ENCODE assay signal across 10 cellular contexts in genomic region chr11:27213232-27213660, GRCh38.
DNase-seq lines count a peak whose midpoint lies in the region; ATAC-seq, FAIRE-seq and TF ChIP-seq lines count a peak whose summit lies in the region.
"Had no signal": no experiment of that assay in that cellular context is flagged by ENCODE, and none has a peak within 500 bp of the region (broad histone marks: within the 10 kb centered on the region; RNA-seq: fewer than 3 reads in every experiment).

No MANE protein-coding gene starts in this region.

- ATAC-seq in HCT116 (no peak), RWPE2 (ENCODE audit: low read depth) (peak; percentile 69)

- H3K4me2 ChIP-seq in HCT116 (ENCODE audit: low read length) (peak overlapping the region; percentile 31), smooth muscle cell (peak overlapping the region; percentile 71)

- H3K79me2 ChIP-seq in HCT116 (ENCODE audit: insufficient read depth, low read length) (no peaks in the 10 kb centered on the region), smooth muscle cell (ENCODE audit: low read depth) (peaks cover 9% of the 10 kb centered on the region)

- POLR2A ChIA-PET in HCT116 (lab: Charles Lee) = no interaction called here

- no peaks in the 10 kb centered on the region for H3K9me2 ChIP-seq in HCT116 (ENCODE audit: insufficient read depth)

- no peak overlapping the region for H3K27ac ChIP-seq in HCT116 (ENCODE audit: low read depth, low read length)
- peak overlapping the region; percentile 65 for H3K27ac ChIP-seq in RWPE2 (ENCODE audit: poor library complexity, severe bottlenecking)
- peak overlapping the region; percentile 98 for H3K27ac ChIP-seq in smooth muscle cell (ENCODE audit: low read depth)
- no peak overlapping the region for H3K27ac ChIP-seq in small intestine (ENCODE audit: low read depth in 1 of 2, low read length in 1 of 2)
- no peak overlapping the region for H3K27ac ChIP-seq in substantia nigra (ENCODE audit: low read depth, low read length, poor library complexity, severe bottlenecking)

- BruUV-seq in HCT116 (replicated peaks; lab: Mats Ljungman, UMichigan) = no TSS peak

- H3K4me3 ChIP-seq in HCT116 (replicated peaks in 1 of 2; ENCODE audit: low read depth in 1 of 2, low read length in 2 of 2) = no peak overlapping the region
- H3K4me3 ChIP-seq in RWPE2 (ENCODE audit: severe bottlenecking) = no peak overlapping the region
- H3K4me3 ChIP-seq in smooth muscle cell = no peak overlapping the region
- H3K4me3 ChIP-seq in small intestine (ENCODE audit: low read depth in 1 of 2, low read length in 2 of 2) = no peak overlapping the region
- no peak overlapping the region for H3K4me3 ChIP-seq in H7 (ENCODE audit: insufficient read depth, low read depth, low read length)

- intact Hi-C loops in HCT116 (cut with micrococcal nuclease) = no loop called here

- H2AFZ ChIP-seq in HCT116 (ENCODE audit: low read depth, low read length, poor library complexity, severe bottlenecking) (peak overlapping the region; percentile 77), smooth muscle cell (ENCODE audit: low read depth) (no peak overlapping the region)

- 4% methylated on average over 4 of the region's 4 CpGs for WGBS in smooth muscle cell (ENCODE audit: low lambda C conversion rate)
- 26 to 38% (median 31%) methylated on average over 4 of the region's 4 CpGs for WGBS in small intestine, 3 donors

- H3K27me3 ChIP-seq in HCT116 (ENCODE audit: insufficient read depth, low read length) = no peaks in the 10 kb centered on the region
- H3K27me3 ChIP-seq in RWPE2 (ENCODE audit: insufficient read depth, poor library complexity, severe bottlenecking) = no peaks in the 10 kb centered on the region
- H3K27me3 ChIP-seq in smooth muscle cell (ENCODE audit: low read depth) = no peaks in the 10 kb centered on the region
- peaks cover 0 to 2% of the 10 kb centered on the region in 2 donors for H3K27me3 ChIP-seq in small intestine (ENCODE audit: control insufficient read depth in 2 of 2, insufficient read depth in 2 of 2, low read length in 2 of 2)
- no peaks in the 10 kb centered on the region for H3K27me3 ChIP-seq in H7 (ENCODE audit: control insufficient read depth, insufficient read depth, low read length)

- peaks cover 31% of the 10 kb centered on the region for H3F3A ChIP-seq in smooth muscle cell (ENCODE audit: low read depth)

- RAD21 ChIA-PET in HCT116 (lab: Charles Lee; ENCODE audit: low non-redundant PET in 1 of 2, low total read pairs in 2 of 2, uncharacterized antibody in 2 of 2, unreplicated experiment in 2 of 2) = no interaction called here

- H3K4me1 ChIP-seq in HCT116 (ENCODE audit: control insufficient read depth in 1 of 2, insufficient read depth in 2 of 2, low read length in 2 of 2) (peaks cover 10 to 17% of the 10 kb centered on the region in 2 experiments), RWPE2 (ENCODE audit: insufficient read depth, poor library complexity, severe bottlenecking) (peaks cover 28% of the 10 kb centered on the region), smooth muscle cell (ENCODE audit: low read depth) (peaks cover 25% of the 10 kb centered on the region), small intestine (ENCODE audit: control insufficient read depth in 2 of 2, insufficient read depth in 1 of 2, low read depth in 1 of 2, low read length in 1 of 2) (peaks cover 0 to 11% of the 10 kb centered on the region in 2 donors)

- TF ChIP-seq RAD21 in HCT116 (IDR thresholded peaks at IDR 0.05; ENCODE audit: low read depth) = no peak

- H3K9me3 ChIP-seq in HCT116 (ENCODE audit: control insufficient read depth in 1 of 2, insufficient read depth in 1 of 2, low read depth in 1 of 2, low read length in 2 of 2) (no peaks in the 10 kb centered on the region), RWPE2 (ENCODE audit: severe bottlenecking) (no peaks in the 10 kb centered on the region), smooth muscle cell (replicated peaks; ENCODE audit: low read depth) (no peaks in the 10 kb centered on the region), small intestine (ENCODE audit: control insufficient read depth, low read depth) (no peaks in the 10 kb centered on the region)

- CTCF ChIA-PET in HCT116 (lab: Charles Lee) = interaction anchor here (1.2 kb wide), 2 partner anchors 10 to 83 kb away, joined by 3 to 5 read pairs; no protein-coding TSS in a partner anchor

- TF ChIP-seq CTCF in HCT116 (IDR thresholded peaks at IDR 0.05 in 2 of 3, conservative IDR thresholded peaks at IDR 0.05 in 1 of 3; ENCODE audit: borderline replicate concordance in 1 of 3, insufficient read depth in 1 of 3, low read depth in 2 of 3, low read length in 2 of 3) (no peak), RWPE2 (IDR thresholded peaks at IDR 0.05; ENCODE audit: poor library complexity, severe bottlenecking) (no peak), smooth muscle cell (IDR thresholded peaks at IDR 0.05; ENCODE audit: borderline replicate concordance, insufficient read depth, poor library complexity, severe bottlenecking) (no peak)

- DNase-seq in HCT116 (ENCODE audit: low read depth, low spot score) (no peak), RWPE2 (ENCODE audit: low spot score) (no peak), foreskin melanocyte (peak; percentile 35), smooth muscle cell (lab: John Stamatoyannopoulos, UW; ENCODE audit: unreplicated experiment) (no peak), nucleus accumbens (lab: John Stamatoyannopoulos, UW) (no peak), small intestine (no peak), substantia nigra (lab: John Stamatoyannopoulos, UW) (no peak), H7 (no peak)
- DNase-seq: activated T-cell treated with anti-CD3 and anti-CD28 coated beads, Interleukin-2, amount 50 U/mL, for 72 hours; stimulated activated naive B cell treated with anti-CD40 and anti-IgM and Interleukin-4, amounts not matched to agents 10 μg/mL and 1 μg/mL and 100 μg/mL, for 72 hours had no signal

- no peak overlapping the region for H3K9ac ChIP-seq in HCT116 (ENCODE audit: low read length)
- peak overlapping the region; percentile 60 for H3K9ac ChIP-seq in smooth muscle cell (ENCODE audit: low read depth)

- no peaks in the 10 kb centered on the region for H4K20me1 ChIP-seq in HCT116 (ENCODE audit: insufficient read depth)
- no peaks in the 10 kb centered on the region for H4K20me1 ChIP-seq in smooth muscle cell (ENCODE audit: low read depth)

- H3K36me3 ChIP-seq in HCT116 (ENCODE audit: control insufficient read depth in 1 of 2, insufficient read depth in 2 of 2, low read length in 2 of 2) (no peaks in the 10 kb centered on the region), RWPE2 (ENCODE audit: low read depth) (no peaks in the 10 kb centered on the region), smooth muscle cell (ENCODE audit: low read depth) (no peaks in the 10 kb centered on the region), small intestine (ENCODE audit: control insufficient read depth in 2 of 2, insufficient read depth in 2 of 2, low read length in 2 of 2) (no peaks in the 10 kb centered on the region), H7 (replicated peaks; ENCODE audit: control insufficient read depth, insufficient read depth, low read length) (0 out of 2 replicates have a peak, but pooled peaks cover 2% of the 10 kb centered on the region)

- FAIRE-seq in small intestine (lab: Jason Lieb, UNC) = no peak

- no peak for TF ChIP-seq POLR2A in HCT116 (IDR thresholded peaks at IDR 0.05; ENCODE audit: borderline replicate concordance, extremely low read depth, insufficient read depth, insufficient read length)

TF ChIP-seq in HCT116, 20 proteins besides CTCF, POLR2A, EP300 and RAD21:
- TF ChIP-seq SIN3A (IDR thresholded peaks at IDR 0.05; ENCODE audit: low read depth) = no peak
- peak; percentile 11 for TF ChIP-seq TCF7L2 (IDR thresholded peaks at IDR 0.05; ENCODE audit: borderline replicate concordance, extremely low read depth, insufficient read depth, insufficient read length)
TF ChIP-seq in HCT116: peak in this region for 1.

Comparison
In these comparisons a context has a peak if more than half of its experiments do, and no peak if none do; other contexts are left out.
1. H3K27ac ChIP-seq: peak in RWPE2 (single experiment) and smooth muscle cell (single experiment); none in HCT116 (single experiment), small intestine (0 of 2) and substantia nigra (single experiment).